29 cellular contexts compared by ENCODE assay signal in genomic region chr1:209862598-209863498, GRCh38. TPM values are rescaled to one million over a fixed set of nuclear protein-coding genes. Genes with fewer than 3 reads are reported as not detected.
A peak's percentile ranks its signal among the peaks of the same experiment; 100 is the strongest.
DNase-seq lines count a peak whose midpoint lies in the region; ATAC-seq and TF ChIP-seq lines count a peak whose summit lies in the region.
"Had no signal": no experiment of that assay in that cellular context is flagged by ENCODE, and none has a peak within 500 bp of the region (broad histone marks: within the 10 kb centered on the region; RNA-seq: fewer than 3 reads in every experiment).

No MANE protein-coding gene starts in this region.

- H2BK15ac ChIP-seq in neuronal stem cell (ENCODE audit: low read length) = no peak overlapping the region

- no peak overlapping the region for H3K18ac ChIP-seq in neuronal stem cell (ENCODE audit: low read length)

- in situ Hi-C loops in HAP-1 (cut with MboI; ENCODE audit: low sequenced_read_pairs) = loop anchor here (10.0 to 25.0 kb wide), 3 partner anchors 122 to 449 kb away; no protein-coding TSS in a partner anchor

- no peaks in the 10 kb centered on the region for H3K36me3 ChIP-seq in HAP-1 (replicated peaks)
- H3K36me3 ChIP-seq in neuronal stem cell (replicated peaks in 1 of 2; ENCODE audit: control insufficient read depth in 2 of 2, insufficient read depth in 2 of 2, low read length in 2 of 2) = no peaks in the 10 kb centered on the region
- H3K36me3 ChIP-seq: brain microvascular endothelial cell, prostate gland, upper lobe of left lung had no signal

- no peak overlapping the region for H3K9ac ChIP-seq in neuronal stem cell (ENCODE audit: low read depth, low read length, poor library complexity)

- H3K4me1 Mint-ChIP-seq in glutamatergic neuron (ENCODE audit: low read depth, unreplicated experiment) = peaks cover 21% of the 10 kb centered on the region
- H3K4me1 Mint-ChIP-seq: activated CD4-positive, alpha-beta T cell treated with anti-CD3 and anti-CD28 coated beads, Interleukin-2, amount 10 ng/mL, durations not matched to agents 7 days and 5 days; activated naive CD8-positive, alpha-beta T cell treated with anti-CD3 and anti-CD28 coated beads, Interleukin-2, amount 50 U/mL, for 24 hours; CD4-positive, CD25-positive, alpha-beta regulatory T cell had no signal

- no peak overlapping the region for H3K4ac ChIP-seq in neuronal stem cell (ENCODE audit: low read length)

- H3K4me3 ChIP-seq in HAP-1 = no peak overlapping the region
- H3K4me3 ChIP-seq in neuronal stem cell (ENCODE audit: low read length in 2 of 2) = no peak overlapping the region
- H3K4me3 ChIP-seq: GM12878, prostate gland, smooth muscle cell, upper lobe of left lung had no signal

- H2BK120ac ChIP-seq in neuronal stem cell (ENCODE audit: low read depth, low read length) = no peak overlapping the region

- peaks cover 1% of the 10 kb centered on the region for H3K36me3 Mint-ChIP-seq in glutamatergic neuron (ENCODE audit: unreplicated experiment)
- H3K36me3 Mint-ChIP-seq: CD4-positive, CD25-positive, alpha-beta regulatory T cell had no signal

- peak overlapping the region; percentile 75 for H3K27ac Mint-ChIP-seq in glutamatergic neuron (ENCODE audit: unreplicated experiment)
- H3K27ac Mint-ChIP-seq: activated CD4-positive, alpha-beta T cell treated with anti-CD3 and anti-CD28 coated beads, Interleukin-2, amount 10 ng/mL, durations not matched to agents 7 days and 5 days; activated naive CD8-positive, alpha-beta T cell treated with anti-CD3 and anti-CD28 coated beads, Interleukin-2, amount 50 U/mL, for 24 hours; CD4-positive, CD25-positive, alpha-beta regulatory T cell; nephron progenitor cell had no signal

- H3K4me2 ChIP-seq in neuronal stem cell (ENCODE audit: insufficient read depth, low read length, poor library complexity, severe bottlenecking) = no peak overlapping the region
- H3K4me2 ChIP-seq: smooth muscle cell had no signal

- H3K9me3 ChIP-seq in HAP-1 = no peaks in the 10 kb centered on the region; the same call in 1 of the 2 replicates
- peaks cover 0 to 3% of the 10 kb centered on the region in 2 donors for H3K9me3 ChIP-seq in neuronal stem cell (replicated peaks in 1 of 2; ENCODE audit: control insufficient read depth in 2 of 2, insufficient read depth in 1 of 2, low read depth in 1 of 2, low read length in 2 of 2)
- H3K9me3 ChIP-seq: prostate gland had no signal

- ATAC-seq in HG02970 (IDR thresholded peaks at IDR 0.05; ENCODE audit: low FRiP score, unreplicated experiment) (no peak), GM19467 (IDR thresholded peaks at IDR 0.05; ENCODE audit: unreplicated experiment) (no peak)
- ATAC-seq: activated naive CD8-positive, alpha-beta T cell treated with anti-CD3 and anti-CD28 coated beads, Interleukin-2, amount 50 U/mL, for 24 hours; GM12878; left cardiac atrium; stimulated activated naive CD8-positive, alpha-beta T cell treated with anti-CD3 and anti-CD28 coated beads, Interleukin-15, Interleukin-2, amounts not matched to agents 100 U/mL and 50 U/mL, for 24 hours had no signal

- peaks cover 9% of the 10 kb centered on the region for H3K9me3 Mint-ChIP-seq in glutamatergic neuron (ENCODE audit: unreplicated experiment)
- H3K9me3 Mint-ChIP-seq: activated CD4-positive, alpha-beta T cell treated with anti-CD3 and anti-CD28 coated beads, Interleukin-2, amount 10 ng/mL, durations not matched to agents 7 days and 5 days had no signal

- peak overlapping the region; percentile 63 for H3K4me3 Mint-ChIP-seq in glutamatergic neuron (ENCODE audit: unreplicated experiment)
- H3K4me3 Mint-ChIP-seq: activated CD4-positive, alpha-beta T cell treated with anti-CD3 and anti-CD28 coated beads, Interleukin-2, amount 10 ng/mL, durations not matched to agents 7 days and 5 days; activated naive CD8-positive, alpha-beta T cell treated with anti-CD3 and anti-CD28 coated beads, Interleukin-2, amount 50 U/mL, for 24 hours; CD4-positive, CD25-positive, alpha-beta regulatory T cell; nephron progenitor cell had no signal

- H3K27me3 ChIP-seq in HAP-1 (ENCODE audit: low read depth) (no peaks in the 10 kb centered on the region), neuronal stem cell (ENCODE audit: control insufficient read depth in 3 of 3, insufficient read depth in 3 of 3, low read depth in 1 of 3, low read length in 3 of 3) (peaks cover 0 to 31% (median 0%) of the 10 kb centered on the region in 3 experiments)
- H3K27me3 ChIP-seq: brain microvascular endothelial cell, upper lobe of left lung had no signal

- no CpG with 5 or more reads among the region's 14 CpGs for WGBS in neuronal stem cell (ENCODE audit: extremely low coverage in 2 of 2, insufficient read length in 2 of 2, insufficient replicate concordance in 1 of 2), 2 donors

- H4K91ac ChIP-seq in neuronal stem cell (ENCODE audit: low read depth, low read length, poor library complexity) = no peak overlapping the region

- peak; percentile 4 for TF ChIP-seq CTCF in glutamatergic neuron (IDR thresholded peaks at IDR 0.05; ENCODE audit: partially characterized antibody, unreplicated experiment)

- no peak overlapping the region for H2BK5ac ChIP-seq in neuronal stem cell (ENCODE audit: low read length)

- no peak overlapping the region for H2BK12ac ChIP-seq in neuronal stem cell (ENCODE audit: low read length)

- H3K79me1 ChIP-seq in neuronal stem cell (ENCODE audit: low read depth, low read length) = no peaks in the 10 kb centered on the region

- no peak overlapping the region for H3K27ac ChIP-seq in neuronal stem cell (replicated peaks; ENCODE audit: low read length)
- H3K27ac ChIP-seq: brain microvascular endothelial cell, prostate gland, upper lobe of left lung had no signal

- no peak overlapping the region for H3K23ac ChIP-seq in neuronal stem cell (ENCODE audit: low read depth, low read length, poor library complexity)

- H3K14ac ChIP-seq in neuronal stem cell (ENCODE audit: low read length) = no peak overlapping the region

- H2AFZ ChIP-seq in neuronal stem cell (ENCODE audit: low read length) = peak overlapping the region; percentile 58

- DNase-seq in HAP-1 (ENCODE audit: low spot score in 2 of 2) = peak; percentile 41 to 43
- peak; percentile 65 for DNase-seq in NCI-H69 (lab: John Stamatoyannopoulos, UW)
- DNase-seq in glutamatergic neuron = no peak
- no peak for DNase-seq in neuronal stem cell (ENCODE audit: low spot score)
- no peak for DNase-seq in COLO668 (lab: John Stamatoyannopoulos, UW; ENCODE audit: unreplicated experiment)
- no peak for DNase-seq in DMS153 (lab: John Stamatoyannopoulos, UW)
- DNase-seq: activated CD4-positive, alpha-beta T cell treated with anti-CD3 and anti-CD28 coated beads, Interleukin-2, amount 10 ng/mL, durations not matched to agents 7 days and 5 days; activated CD8-positive, alpha-beta memory T cell treated with anti-CD3 and anti-CD28 coated beads, Interleukin-2, amount 50 U/mL, for 4 hours; activated effector memory CD4-positive, alpha-beta T cell treated with anti-CD3 and anti-CD28 coated beads, Interleukin-2, amount 50 U/mL, for 16 hours; activated naive CD8-positive, alpha-beta T cell treated with anti-CD3 and anti-CD28 coated beads, Interleukin-2, amount 50 U/mL, for 24 hours; brain microvascular endothelial cell; CD4-positive, CD25-positive, alpha-beta regulatory T cell; hippocampal formation; left cardiac atrium; mesenchymal stem cell; NCI-H1105 treated with DMSO at 0.1 percent for 48 hours; NCI-H526; nephron progenitor cell; Right ventricle myocardium superior; stimulated activated CD4-positive, alpha-beta T cell treated with anti-CD3 and anti-CD28 coated beads, Interleukin-4, amount 100 ng/mL, for 1 hour; stimulated activated naive CD8-positive, alpha-beta T cell treated with anti-CD3 and anti-CD28 coated beads, Interleukin-15, Interleukin-2, amounts not matched to agents 100 U/mL and 50 U/mL, for 24 hours; T-helper 1 cell had no signal

- no peak overlapping the region for H2AK5ac ChIP-seq in neuronal stem cell (ENCODE audit: low read depth, low read length)

- peaks cover 6% of the 10 kb centered on the region for H3K27me3 Mint-ChIP-seq in glutamatergic neuron (ENCODE audit: unreplicated experiment)

- H4K8ac ChIP-seq in neuronal stem cell (ENCODE audit: low read depth, low read length) = no peak overlapping the region

- H3K4me1 ChIP-seq in HAP-1 = peaks cover 6% of the 10 kb centered on the region; the same call in 1 of the 2 replicates
- H3K4me1 ChIP-seq in neuronal stem cell (ENCODE audit: control insufficient read depth in 2 of 2, insufficient read depth in 1 of 2, low read depth in 1 of 2, low read length in 2 of 2) = peaks cover 5 to 13% of the 10 kb centered on the region in 2 donors
- H3K4me1 ChIP-seq: prostate gland had no signal

RNA-seq across cellular contexts. Expression of gene UTP25, which starts 35.1 kb away (rescaled TPM):
- 4.6 TPM for total RNA-seq in glutamatergic neuron (ENCODE audit: unreplicated experiment)
- 2.7 TPM for polyA plus RNA-seq in neuronal stem cell (2013, experiment 1 of 2)
- 2.8 TPM for polyA plus RNA-seq in neuronal stem cell (2013, experiment 2 of 2)

RNA-seq across cellular contexts. Expression of gene IRF6, which starts 56.9 kb away (rescaled TPM):
- 0.47 TPM for total RNA-seq in glutamatergic neuron (ENCODE audit: unreplicated experiment)
- polyA plus RNA-seq in neuronal stem cell (2013, experiment 1 of 2) = 0.01 TPM
- 0.03 TPM for polyA plus RNA-seq in neuronal stem cell (2013, experiment 2 of 2)
- total RNA-seq: activated CD4-positive, alpha-beta T cell treated with anti-CD3 and anti-CD28 coated beads, Interleukin-2, amount 10 ng/mL, durations not matched to agents 7 days and 5 days; H4 had no signal

Comparison
In these comparisons a context has a peak if more than half of its experiments do, and no peak if none do; other contexts are left out.
1. DNase-seq: peak in HAP-1 (2 of 2) and NCI-H69 (single experiment); none in glutamatergic neuron (single experiment), neuronal stem cell (single experiment), COLO668 (single experiment) and DMS153 (single experiment).